In genomic region chr14:94081386-94081820, GRCh38 we compare ENCODE assay signal across 8 cellular contexts. TPM values are rescaled to one million over a fixed set of nuclear protein-coding genes. Genes with fewer than 3 reads are reported as not detected.
DNase-seq lines count a peak whose midpoint lies in the region; ATAC-seq and TF ChIP-seq lines count a peak whose summit lies in the region.

No MANE protein-coding gene starts in this region.

- H3K4me3 ChIP-seq in HFF-Myc (replicated peaks; ENCODE audit: low read depth, low read length) (peak overlapping the region; percentile 98), NT2/D1 (ENCODE audit: insufficient read length, low read depth) (peak overlapping the region; percentile 96), endodermal cell (ENCODE audit: low read length) (peak overlapping the region; percentile 90)

- H3K27me3 ChIP-seq in NT2/D1 (ENCODE audit: insufficient read depth, insufficient read length) (no peaks in the 10 kb centered on the region), endodermal cell (ENCODE audit: control insufficient read depth, insufficient read depth, low read length, poor library complexity, severe bottlenecking) (no peaks in the 10 kb centered on the region)

- ATAC-seq in GM18520 (IDR thresholded peaks at IDR 0.05; ENCODE audit: unreplicated experiment) = peak; percentile 11

- H3K9me3 ChIP-seq in NT2/D1 (ENCODE audit: insufficient read depth, low read length) (peaks cover 7% of the 10 kb centered on the region), endodermal cell (ENCODE audit: control insufficient read depth, low read length) (peaks cover 13% of the 10 kb centered on the region)

- no peaks in the 10 kb centered on the region for H3K4me1 ChIP-seq in NT2/D1 (ENCODE audit: insufficient read depth, insufficient read length)
- H3K4me1 ChIP-seq in endodermal cell (ENCODE audit: control insufficient read depth, insufficient read depth, low read length) = no peaks in the 10 kb centered on the region

- H3K36me3 ChIP-seq in NT2/D1 (ENCODE audit: insufficient read depth, insufficient read length, low read length) (peaks cover 32% of the 10 kb centered on the region), endodermal cell (ENCODE audit: control insufficient read depth, insufficient read depth, low read length) (peaks cover 24% of the 10 kb centered on the region)

- no peak for DNase-seq in HFF-Myc (ENCODE audit: extremely low read depth, low read depth)
- DNase-seq in NT2/D1 (ENCODE audit: low read depth, low spot score) = no peak
- DNase-seq in endodermal cell = no peak
- no peak for DNase-seq in neural crest cell (ENCODE audit: low read depth, low spot score)
- DNase-seq in NCI-H2196 (lab: John Stamatoyannopoulos, UW; ENCODE audit: unreplicated experiment) = no peak
- no peak for DNase-seq in GM20000 (ENCODE audit: low spot score)
- DNase-seq in amniotic stem cell (lab: John Stamatoyannopoulos, UW) = no peak

- H3K4me1 Mint-ChIP-seq in endodermal cell = peaks cover 35% of the 10 kb centered on the region
- peaks cover 53% of the 10 kb centered on the region for H3K4me1 Mint-ChIP-seq in neural crest cell

- H3K4me3 Mint-ChIP-seq in endodermal cell = peak overlapping the region; percentile 99
- H3K4me3 Mint-ChIP-seq in neural crest cell = peak overlapping the region; percentile 98

- H3K9me3 Mint-ChIP-seq in endodermal cell (peaks cover 2% of the 10 kb centered on the region), neural crest cell (no peaks in the 10 kb centered on the region)

- H3K27ac Mint-ChIP-seq in endodermal cell = peak overlapping the region; percentile 95
- peak overlapping the region; percentile 97 for H3K27ac Mint-ChIP-seq in neural crest cell (ENCODE audit: unreplicated experiment)

- H3K27me3 Mint-ChIP-seq in endodermal cell (ENCODE audit: insufficient read depth) = no peaks in the 10 kb centered on the region
- H3K27me3 Mint-ChIP-seq in neural crest cell (ENCODE audit: low read depth) = no peaks in the 10 kb centered on the region

- WGBS in endodermal cell (ENCODE audit: insufficient coverage in 1 of 2, insufficient read length in 1 of 2), 2 experiments = 4 to 8% methylated on average over 14 to 19 of the region's 19 CpGs

- H3K27ac ChIP-seq in endodermal cell (ENCODE audit: low read depth, low read length) = no peak overlapping the region

- peak overlapping the region; percentile 93 for H3K9ac ChIP-seq in NT2/D1 (ENCODE audit: insufficient read length, low read depth)
- H3K9ac ChIP-seq in endodermal cell (ENCODE audit: extremely low read depth, low read length, poor library complexity, severe bottlenecking) = peak overlapping the region; percentile 82

- TF ChIP-seq CTCF in HFF-Myc (IDR thresholded peaks at IDR 0.05; ENCODE audit: low read depth, low read length, missing control alignments) = no peak
- TF ChIP-seq CTCF in endodermal cell (conservative IDR thresholded peaks at IDR 0.05) = no peak
- no peak for TF ChIP-seq CTCF in neural crest cell (conservative IDR thresholded peaks at IDR 0.05)
- no peak for TF ChIP-seq CTCF in GM20000 (IDR thresholded peaks at IDR 0.05; ENCODE audit: extremely low read depth, missing control alignments)

- H3K36me3 Mint-ChIP-seq in endodermal cell (ENCODE audit: low read depth) = peaks cover 36% of the 10 kb centered on the region
- H3K36me3 Mint-ChIP-seq in neural crest cell (ENCODE audit: low read depth) = peaks cover 32% of the 10 kb centered on the region

RNA-seq across cellular contexts. Expression of gene IFI27L1, which starts 0.3 kb away (rescaled TPM):
- total RNA-seq in endodermal cell (10 to 100 TPM; 40.0 to 47.2 TPM), neural crest cell (36.3 and 39.7 TPM in 2 replicates)
- 25.0 TPM for polyA plus RNA-seq in endodermal cell (2013, experiment 1 of 2)
- polyA plus RNA-seq in endodermal cell (2013, experiment 2 of 2) = 20.8 TPM

RNA-seq across cellular contexts. Expression of gene DDX24, which starts 0.4 kb away (rescaled TPM):
- 100 to 1,000 TPM; 131 to 137 TPM for total RNA-seq in endodermal cell
- 151 TPM for polyA plus RNA-seq in endodermal cell (2013, experiment 1 of 2)
- 146 TPM for polyA plus RNA-seq in endodermal cell (2013, experiment 2 of 2)
- total RNA-seq in neural crest cell = 168 and 177 TPM in 2 replicates

RNA-seq across cellular contexts. Expression of gene IFI27, which starts 29.1 kb away (rescaled TPM):
- total RNA-seq in endodermal cell = 1 to 10 TPM; 1.9 to 9.0 TPM
- 4.2 TPM for polyA plus RNA-seq in endodermal cell (2013, experiment 1 of 2)
- polyA plus RNA-seq in endodermal cell (2013, experiment 2 of 2) = 2.6 TPM
- total RNA-seq in neural crest cell = 8.1 and 9.5 TPM in 2 replicates

RNA-seq across cellular contexts. Expression of gene IFI27L2, which starts 48.0 kb away (rescaled TPM):
- total RNA-seq in endodermal cell = 10 to 100 TPM; 36.0 to 43.7 TPM
- 59.6 TPM for polyA plus RNA-seq in endodermal cell (2013, experiment 1 of 2)
- 46.0 TPM for polyA plus RNA-seq in endodermal cell (2013, experiment 2 of 2)
- 25.3 and 30.4 TPM in 2 replicates for total RNA-seq in neural crest cell

RNA-seq across cellular contexts. Expression of gene OTUB2, which starts 55.3 kb away (rescaled TPM):
- total RNA-seq in endodermal cell (1 to 10 TPM; 6.3 to 6.7 TPM), neural crest cell (4.4 and 4.8 TPM in 2 replicates)
- 6.3 TPM for polyA plus RNA-seq in endodermal cell (2013, experiment 1 of 2)
- polyA plus RNA-seq in endodermal cell (2013, experiment 2 of 2) = 5.1 TPM
